2 cellular contexts compared by ENCODE assay signal in the genomic region with DNA sequence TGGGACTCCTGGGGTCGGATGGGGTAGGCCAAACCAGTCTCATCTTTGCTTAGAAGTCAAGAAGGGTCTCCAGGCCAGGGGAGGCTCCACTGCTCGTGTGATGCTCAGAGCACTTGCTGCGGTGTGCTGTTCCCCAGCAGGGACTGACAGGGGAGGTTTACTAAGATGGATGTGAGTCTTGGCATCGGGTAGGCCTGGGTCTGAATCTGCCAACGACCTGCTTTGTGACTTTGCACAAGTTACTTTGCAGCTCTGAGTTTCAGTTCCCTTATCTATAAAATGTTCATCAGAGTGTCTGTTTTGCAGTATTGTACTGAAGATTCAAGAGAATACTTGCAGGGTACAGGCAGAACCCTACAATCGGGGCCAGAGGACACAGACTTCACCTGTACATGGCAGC.
TF ChIP-seq lines count a peak whose summit lies in the region.

No MANE protein-coding gene starts in this region.

TF ChIP-seq in IMR-90, 13 proteins besides CTCF, POLR2A, EP300 and RAD21:
- no peak for TF ChIP-seq CHD1 (IDR thresholded peaks at IDR 0.05; ENCODE audit: low read depth, low read length)
- TF ChIP-seq MAZ (IDR thresholded peaks at IDR 0.05; ENCODE audit: borderline replicate concordance, low read depth, low read length): no peak
- no peak for TF ChIP-seq RCOR1 (IDR thresholded peaks at IDR 0.05; ENCODE audit: insufficient replicate concordance, low read length)
- no peak for TF ChIP-seq BHLHE40 (IDR thresholded peaks at IDR 0.05; ENCODE audit: low read depth, low read length)
- no peak for TF ChIP-seq NFE2L2 (IDR thresholded peaks at IDR 0.05; ENCODE audit: low read depth, low read length)
- TF ChIP-seq FOS (IDR thresholded peaks at IDR 0.05; ENCODE audit: low read depth, low read length): no peak
- no peak for TF ChIP-seq MXI1 (IDR thresholded peaks at IDR 0.05; ENCODE audit: borderline replicate concordance, low read depth, low read length)
- TF ChIP-seq MAFK (IDR thresholded peaks at IDR 0.05; ENCODE audit: low read depth, low read length): no peak
- TF ChIP-seq SMC3 (IDR thresholded peaks at IDR 0.05; ENCODE audit: low read depth, low read length): no peak
- no peak for TF ChIP-seq CEBPB (IDR thresholded peaks at IDR 0.05; ENCODE audit: low read depth, low read length)
- no peak for TF ChIP-seq USF2 (IDR thresholded peaks at IDR 0.05; ENCODE audit: low read depth, low read length)
- TF ChIP-seq ELK1 (IDR thresholded peaks at IDR 0.05; ENCODE audit: borderline replicate concordance, low read depth, low read length): no peak
- TF ChIP-seq RFX5 (IDR thresholded peaks at IDR 0.05; ENCODE audit: low read depth, low read length): no peak
TF ChIP-seq in IMR-90: peak in this region for 0.

TF ChIP-seq in WTC11, 78 proteins besides CTCF, POLR2A, EP300 and RAD21:
- TF ChIP-seq MYBL2 (CRISPR knock-in tag; IDR thresholded peaks at IDR 0.05) (no peak), ZNF281 (CRISPR knock-in tag; IDR thresholded peaks at IDR 0.05) (no peak), ZNF671 (CRISPR knock-in tag; IDR thresholded peaks at IDR 0.05) (no peak), NFYB (CRISPR knock-in tag; conservative IDR thresholded peaks at IDR 0.05; ENCODE audit: low read depth) (no peak), ATF3 (CRISPR knock-in tag; conservative IDR thresholded peaks at IDR 0.05) (no peak), GRHL2 (CRISPR knock-in tag; IDR thresholded peaks at IDR 0.05; ENCODE audit: insufficient replicate concordance, severe bottlenecking) (no peak), ZNF317 (CRISPR knock-in tag; IDR thresholded peaks at IDR 0.05; ENCODE audit: borderline replicate concordance, low read depth) (no peak), KAT7 (CRISPR knock-in tag; IDR thresholded peaks at IDR 0.05; ENCODE audit: borderline replicate concordance) (no peak), GABPB1 (CRISPR knock-in tag; IDR thresholded peaks at IDR 0.05) (no peak), FOXP1 (CRISPR knock-in tag; IDR thresholded peaks at IDR 0.05; ENCODE audit: borderline replicate concordance) (no peak), STAT6 (CRISPR knock-in tag; conservative IDR thresholded peaks at IDR 0.05; ENCODE audit: low read depth) (no peak)
- TF ChIP-seq, protein P1, sequence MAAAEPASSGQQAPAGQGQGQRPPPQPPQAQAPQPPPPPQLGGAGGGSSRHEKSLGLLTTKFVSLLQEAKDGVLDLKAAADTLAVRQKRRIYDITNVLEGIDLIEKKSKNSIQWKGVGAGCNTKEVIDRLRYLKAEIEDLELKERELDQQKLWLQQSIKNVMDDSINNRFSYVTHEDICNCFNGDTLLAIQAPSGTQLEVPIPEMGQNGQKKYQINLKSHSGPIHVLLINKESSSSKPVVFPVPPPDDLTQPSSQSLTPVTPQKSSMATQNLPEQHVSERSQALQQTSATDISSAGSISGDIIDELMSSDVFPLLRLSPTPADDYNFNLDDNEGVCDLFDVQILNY (CRISPR knock-in tag; IDR thresholded peaks at IDR 0.05): no peak
- TF ChIP-seq, protein P2, sequence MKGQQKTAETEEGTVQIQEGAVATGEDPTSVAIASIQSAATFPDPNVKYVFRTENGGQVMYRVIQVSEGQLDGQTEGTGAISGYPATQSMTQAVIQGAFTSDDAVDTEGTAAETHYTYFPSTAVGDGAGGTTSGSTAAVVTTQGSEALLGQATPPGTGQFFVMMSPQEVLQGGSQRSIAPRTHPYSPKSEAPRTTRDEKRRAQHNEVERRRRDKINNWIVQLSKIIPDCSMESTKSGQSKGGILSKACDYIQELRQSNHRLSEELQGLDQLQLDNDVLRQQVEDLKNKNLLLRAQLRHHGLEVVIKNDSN (CRISPR knock-in tag; IDR thresholded peaks at IDR 0.05): no peak
